Comparison of ENCODE assay signal across 28 cellular contexts in the genomic region with DNA sequence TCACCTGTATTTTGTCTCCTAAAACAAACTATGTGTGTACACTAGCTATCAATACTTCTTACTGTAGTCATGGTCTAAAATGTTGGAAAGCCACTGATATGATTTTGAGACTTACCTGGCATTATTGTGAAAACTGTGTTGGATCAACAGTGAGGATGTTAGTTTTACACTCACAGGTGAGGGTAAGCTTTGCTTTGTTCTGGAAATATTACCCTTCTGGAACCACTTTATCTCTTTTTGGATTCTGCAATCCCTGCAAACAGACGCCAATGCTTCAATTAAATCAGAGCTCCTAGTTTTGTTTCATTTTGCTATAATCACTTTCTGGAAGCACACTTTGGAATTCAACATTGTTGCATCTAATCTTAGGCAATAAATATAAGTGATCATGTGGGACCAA.
"Had no signal": no experiment of that assay in that cellular context is flagged by ENCODE, and none has a peak within 500 bp of the region (broad histone marks: within the 10 kb centered on the region; RNA-seq: fewer than 3 reads in every experiment).

No MANE protein-coding gene starts in this region.

- H3K27me3 ChIP-seq: colonic mucosa, esophagus muscularis mucosa, esophagus squamous epithelium, foreskin keratinocyte, gastrocnemius medialis, gastroesophageal sphincter, heart left ventricle, heart right ventricle had no signal

- FAIRE-seq: colon, endometrium, endothelial cell of umbilical vein, frontal cortex had no signal

- H3K9me3 ChIP-seq: colonic mucosa, esophagus muscularis mucosa, esophagus squamous epithelium, gastrocnemius medialis had no signal

- H3K36me3 ChIP-seq: colonic mucosa, esophagus muscularis mucosa, esophagus squamous epithelium, gastrocnemius medialis, gastroesophageal sphincter, heart left ventricle, heart right ventricle had no signal

- H3K27ac ChIP-seq: colonic mucosa, coronary artery, dorsolateral prefrontal cortex, epithelial cell of prostate, esophagus muscularis mucosa, esophagus squamous epithelium, foreskin keratinocyte, gastrocnemius medialis, gastroesophageal sphincter, heart left ventricle, heart right ventricle had no signal

- H3K4me1 ChIP-seq: colonic mucosa, esophagus squamous epithelium, foreskin keratinocyte, gastrocnemius medialis, heart left ventricle, heart right ventricle had no signal

- ATAC-seq: effector memory CD8-positive, alpha-beta T cell; esophagus mucosa; foreskin keratinocyte; gastrocnemius medialis; gastroesophageal sphincter; heart left ventricle; heart right ventricle had no signal

- DNase-seq: colonic mucosa; cortex of kidney; dermis blood vessel endothelial cell; dorsolateral prefrontal cortex; effector CD4-positive, alpha-beta T cell; effector CD8-positive, alpha-beta T cell; effector memory CD4-positive, alpha-beta T cell; effector memory CD8-positive, alpha-beta T cell; endodermal cell; erythroblast; esophagus squamous epithelium; foreskin fibroblast; foreskin keratinocyte; foreskin melanocyte; gastrocnemius medialis; glutamatergic neuron; head of caudate nucleus; heart left ventricle; heart right ventricle had no signal

- H3K4me3 ChIP-seq: colonic mucosa, coronary artery, dorsolateral prefrontal cortex, esophagus muscularis mucosa, esophagus squamous epithelium, gastrocnemius medialis, gastroesophageal sphincter, heart left ventricle, heart right ventricle had no signal
